8 cellular contexts compared by ENCODE assay signal in the genomic region with DNA sequence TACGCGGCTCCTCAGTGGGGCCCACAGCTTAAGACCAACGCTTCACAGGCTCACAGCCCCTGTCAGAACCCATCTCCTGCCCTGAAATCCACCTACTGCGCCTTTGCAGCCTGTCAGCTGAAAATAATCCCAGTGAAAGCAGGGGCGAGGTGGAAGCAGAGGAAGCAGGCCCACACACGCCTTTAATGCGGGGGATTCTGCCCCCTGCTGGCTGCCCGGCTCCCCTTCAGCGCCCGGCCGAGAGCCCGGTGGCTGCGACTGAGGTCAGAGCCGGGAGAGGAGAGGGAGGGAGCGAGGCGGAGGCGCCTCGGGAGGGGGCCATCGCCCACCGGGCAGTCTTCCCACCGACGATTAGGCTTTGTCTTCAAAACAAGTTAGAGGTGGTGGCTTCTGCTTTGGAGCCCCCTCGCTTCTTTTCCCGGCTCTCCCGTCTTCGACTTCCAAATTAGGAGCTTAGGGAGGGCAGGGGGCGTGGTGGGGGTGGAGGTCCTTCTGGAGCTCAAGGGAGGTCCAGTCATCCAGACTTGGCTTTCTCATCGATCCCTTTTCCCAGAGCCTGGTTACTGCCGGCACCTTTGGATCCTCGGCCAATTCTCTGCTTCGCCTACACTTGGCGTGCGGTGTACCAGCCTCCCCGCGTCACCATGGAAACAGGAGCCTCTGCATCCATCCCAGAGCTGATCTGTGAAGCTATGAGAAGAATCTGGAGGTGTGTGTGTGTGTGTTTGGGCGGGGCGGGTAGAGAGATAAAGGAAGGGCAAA. TPM values are rescaled to one million over a fixed set of nuclear protein-coding genes. Genes with fewer than 3 reads are reported as not detected.
A peak's percentile ranks its signal among the peaks of the same experiment; 100 is the strongest.
DNase-seq lines count a peak whose midpoint lies in the region; ATAC-seq and TF ChIP-seq lines count a peak whose summit lies in the region.

No MANE protein-coding gene starts in this region.

- peaks cover 0 to 10% (median 7%) of the 10 kb centered on the region in 12 donors for H3K4me1 ChIP-seq in heart left ventricle
- H3K4me1 ChIP-seq in transverse colon: peaks cover 0 to 9% (median 6%) of the 10 kb centered on the region in 4 donors

- TF ChIP-seq POLR2A in heart left ventricle (IDR thresholded peaks at IDR 0.05) (no peak), transverse colon (IDR thresholded peaks at IDR 0.05) (no peak)

- H3K4me2 ChIP-seq in SU-DHL-6 (ENCODE audit: low read depth, low read length, poor library complexity, severe bottlenecking): peak overlapping the region; percentile 13

- no peaks in the 10 kb centered on the region for H3K9me2 ChIP-seq in SU-DHL-6 (replicated peaks; ENCODE audit: insufficient read depth, low read length)

- TF ChIP-seq EP300 in transverse colon (IDR thresholded peaks at IDR 0.05; ENCODE audit: low read depth): no peak

- no peaks in the 10 kb centered on the region for H4K20me1 ChIP-seq in SU-DHL-6 (ENCODE audit: low read depth, low read length)

- H3K36me3 ChIP-seq in SU-DHL-6 (ENCODE audit: low read length): no peaks in the 10 kb centered on the region
- H3K36me3 ChIP-seq in heart left ventricle: no peaks in the 10 kb centered on the region
- H3K36me3 ChIP-seq in transverse colon: no peaks in the 10 kb centered on the region

- no peak overlapping the region for H3K9ac ChIP-seq in SU-DHL-6 (ENCODE audit: low read length)

- H3K4me3 ChIP-seq in AG10803 (ENCODE audit: low read length) (peak overlapping the region; percentile 46), SU-DHL-6 (ENCODE audit: insufficient read depth, low read length, poor library complexity, severe bottlenecking) (no peak overlapping the region), heart left ventricle (peak overlapping the region in 10 of 12 donors; percentile 11 to 50 (median 36)), transverse colon (peak overlapping the region in 2 of 4 donors; percentile 17 to 27)

- WGBS in heart left ventricle, 4 donors: 5 to 10% (median 6%) methylated on average over 33 to 37 of the region's 37 CpGs
- WGBS in transverse colon (ENCODE audit: low coverage in 1 of 2), 2 donors: 10 to 87% methylated on average over 3 to 31 of the region's 37 CpGs

- H3K9me3 ChIP-seq in SU-DHL-6 (ENCODE audit: insufficient read depth, low read length) (no peaks in the 10 kb centered on the region), heart left ventricle (no peaks in the 10 kb centered on the region), transverse colon (no peaks in the 10 kb centered on the region)

- peak; percentile 68 for ATAC-seq in GM21367 (IDR thresholded peaks at IDR 0.05; ENCODE audit: unreplicated experiment)
- peak; percentile 86 to 99 (median 98) for ATAC-seq in heart left ventricle

- in situ Hi-C loops in transverse colon (cut with MboI; ENCODE audit: low pct_ligation_motif_present in 1 of 4, low pct_unique_long_range_greater_than_20kb in 1 of 4, low sequenced_read_pairs in 3 of 4): no loop called here

- H3K79me2 ChIP-seq in SU-DHL-6 (ENCODE audit: insufficient read depth, low read length): no peaks in the 10 kb centered on the region

- peak; percentile 79 for TF ChIP-seq CTCF in AG10803 (conservative IDR thresholded peaks at IDR 0.05; ENCODE audit: low read length)
- peak; percentile 91 for TF ChIP-seq CTCF in SU-DHL-6 (IDR thresholded peaks at IDR 0.05; ENCODE audit: insufficient read depth, low read length, poor library complexity, severe bottlenecking)
- peak; percentile 81 to 98 (median 94) for TF ChIP-seq CTCF in heart left ventricle (IDR thresholded peaks at IDR 0.05)
- peak; percentile 86 to 95 (median 91) for TF ChIP-seq CTCF in transverse colon (IDR thresholded peaks at IDR 0.05)

- peak overlapping the region; percentile 29 for H2AFZ ChIP-seq in SU-DHL-6 (ENCODE audit: low read depth, low read length, severe bottlenecking)

- H3K27me3 ChIP-seq in SU-DHL-6 (ENCODE audit: low read length): no peaks in the 10 kb centered on the region
- H3K27me3 ChIP-seq in heart left ventricle: peaks cover 0 to 16% (median 2%) of the 10 kb centered on the region in 9 donors
- H3K27me3 ChIP-seq in transverse colon: peaks cover 18% of the 10 kb centered on the region

- H3K27ac ChIP-seq in SU-DHL-6 (ENCODE audit: low read depth, low read length) (no peak overlapping the region), heart left ventricle (no peak overlapping the region), transverse colon (no peak overlapping the region)

- no peaks in the 10 kb centered on the region for H3F3A ChIP-seq in SU-DHL-6 (ENCODE audit: insufficient read depth)

- intact Hi-C loops in heart left ventricle (cut with DNase I): loop anchor here (1.0 to 2.0 kb wide), 4 partner anchors 37 to 39 kb away; a partner anchor contains a TSS
- intact Hi-C loops in transverse colon (cut with DNase I; ENCODE audit: low total_unique reads): loop anchor here (2.0 kb wide), 1 partner anchor 36 kb away; no protein-coding TSS in a partner anchor

- peak; percentile 58 for DNase-seq in AG10803 (ENCODE audit: low read depth)
- DNase-seq in NCI-H1048 (lab: John Stamatoyannopoulos, UW): peak; percentile 14
- DNase-seq in activated naive CD8-positive, alpha-beta T cell treated with anti-CD3 and anti-CD28 coated beads, Interleukin-2, amount 50 U/mL, for 16 hours (ENCODE audit: low read depth, low spot score): peak; percentile 41
- DNase-seq in heart left ventricle: peak; percentile 66 to 85 (median 74)
- DNase-seq in pons (ENCODE audit: low spot score): peak; percentile 66
- DNase-seq in transverse colon: peak; percentile 82

RNA-seq across cellular contexts. Expression of a gene that starts 25.2 kb away (rescaled TPM):
- total RNA-seq in heart left ventricle (1 to 10 TPM in 2 of 9 donors, under 1 TPM in 5, not detected in 2; 0.35 to 1.5 (median 0.60) TPM), transverse colon (10 to 100 TPM in 1 of 4 donors, 1 to 10 TPM in 2, not detected in 1; 1.1 to 19.1 (median 3.3) TPM)
- polyA plus RNA-seq in heart left ventricle: under 1 TPM; 0.53 to 0.95 TPM

RNA-seq across cellular contexts. Expression of a gene that starts 34.5 kb away (rescaled TPM):
- 10 to 100 TPM in 2 of 9 donors, 1 to 10 TPM in 7; 1.6 to 26.0 (median 3.2) TPM for total RNA-seq in heart left ventricle
- polyA plus RNA-seq in heart left ventricle: 10 to 100 TPM in 1 of 2 donors, 1 to 10 TPM in 1; 5.5 to 28.1 TPM
- 10 to 100 TPM; 12.1 to 35.9 (median 20.9) TPM for total RNA-seq in transverse colon

RNA-seq across cellular contexts. Expression of a gene that starts 38.9 kb away (rescaled TPM):
- total RNA-seq in heart left ventricle (10 to 100 TPM; 25.3 to 51.2 (median 35.8) TPM), transverse colon (100 to 1,000 TPM in 1 of 4 donors, 10 to 100 TPM in 3; 82.9 to 143 (median 83.9) TPM)
- polyA plus RNA-seq in heart left ventricle: 10 to 100 TPM; 16.8 to 43.2 TPM

Comparison
In these comparisons a context has a peak if more than half of its experiments do, and no peak if none do; other contexts are left out.
1. DNase-seq: peak in every context shown above with its lines; median percentile 82 in transverse colon; 74 in heart left ventricle; 66 in pons; 58 in AG10803; 41 in activated naive CD8-positive, alpha-beta T cell treated with anti-CD3 and anti-CD28 coated beads, Interleukin-2, amount 50 U/mL, for 16 hours; 14 in NCI-H1048.